ENCODE assay signal across 8 cellular contexts in the genomic region with DNA sequence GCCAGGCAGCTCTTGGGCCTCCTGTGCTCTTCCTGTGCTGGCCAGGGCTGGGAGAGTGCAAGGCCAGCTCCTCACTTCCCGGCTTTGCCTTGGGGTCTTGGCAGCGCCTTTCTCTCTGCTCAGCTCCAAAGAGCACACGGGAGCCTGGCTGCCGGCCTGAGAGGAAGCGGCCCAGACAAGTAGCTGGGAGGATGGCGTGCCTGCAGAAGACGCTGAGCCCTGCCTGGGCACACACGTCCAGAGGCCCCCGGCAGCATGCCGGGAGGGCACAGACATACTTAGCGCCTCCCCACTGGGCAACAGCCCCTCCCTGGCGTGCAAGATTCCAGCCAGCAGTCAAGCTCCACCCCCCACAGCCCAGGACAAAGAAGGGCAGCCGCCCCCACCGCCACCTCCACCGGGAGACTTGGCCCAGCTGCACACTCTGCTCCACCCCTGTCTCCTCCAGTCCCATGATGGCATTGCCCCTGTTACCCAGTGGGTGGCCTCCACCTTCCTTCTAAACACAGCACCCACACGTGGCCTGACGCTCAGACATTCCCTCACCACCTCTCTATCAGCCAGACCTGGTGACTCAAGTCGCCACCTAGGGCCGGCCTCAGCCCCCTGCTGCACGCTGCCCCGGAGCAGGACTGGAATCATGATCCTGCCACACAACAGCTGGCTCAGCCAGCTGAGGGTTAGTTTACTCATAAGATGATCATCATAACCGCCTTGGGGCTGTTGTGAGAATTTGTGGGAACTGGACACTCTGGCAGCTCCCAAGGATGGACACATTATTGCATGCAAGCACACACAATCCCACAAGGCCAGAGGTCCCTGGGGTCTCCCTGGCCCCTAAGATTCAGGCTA. TPM values are rescaled to one million over a fixed set of nuclear protein-coding genes. Genes with fewer than 3 reads are reported as not detected.
DNase-seq lines count a peak whose midpoint lies in the region; ATAC-seq lines count a peak whose summit lies in the region.

No MANE protein-coding gene starts in this region.

- H3K9me3 ChIP-seq in HUES48 (ENCODE audit: control insufficient read depth, insufficient read depth, low read length), result no peaks in the 10 kb centered on the region
- no peaks in the 10 kb centered on the region for H3K9me3 ChIP-seq in SJCRH30 (replicated peaks)

- ATAC-seq in left cardiac atrium, result peak; percentile 83 to 84
- ATAC-seq in GM21717 (IDR thresholded peaks at IDR 0.05; ENCODE audit: unreplicated experiment), result no peak

- intact Hi-C loops in left cardiac atrium (cut with DNase I), result loop anchor here in 1 of 2 donors (10.0 kb wide), 1 partner anchor 63 kb away; no protein-coding TSS in a partner anchor

- H3K27me3 ChIP-seq in HUES48 (ENCODE audit: control insufficient read depth, insufficient read depth, low read length), result no peaks in the 10 kb centered on the region
- no peaks in the 10 kb centered on the region for H3K27me3 ChIP-seq in SJCRH30

- DNase-seq in NCI-H1092 treated with DMSO at 0.1 percent for 48 hours (lab: John Stamatoyannopoulos, UW) (peak; percentile 23), NCI-H1092 (lab: John Stamatoyannopoulos, UW) (no peak), SJCRH30 (peak; percentile 95), amygdala (lab: John Stamatoyannopoulos, UW) (peak in 36 of 56 donors; percentile 7 to 79 (median 43)), left cardiac atrium (peak; percentile 83), pulmonary artery endothelial cell (ENCODE audit: low read depth, low spot score) (peak; percentile 47)

- H3K27ac ChIP-seq in HUES48 (ENCODE audit: low read depth, low read length), result peak overlapping the region; percentile 37
- peak overlapping the region; percentile 80 for H3K27ac ChIP-seq in SJCRH30

- H3K9ac ChIP-seq in HUES48 (ENCODE audit: low read depth, low read length), result peak overlapping the region; percentile 55

- H3K4me1 ChIP-seq in HUES48 (ENCODE audit: control insufficient read depth, insufficient read depth, low read length), result peaks cover 14% of the 10 kb centered on the region
- H3K4me1 ChIP-seq in SJCRH30, result peaks cover 24% of the 10 kb centered on the region

- H3K36me3 ChIP-seq in HUES48 (ENCODE audit: control insufficient read depth, insufficient read depth, low read length), result no peaks in the 10 kb centered on the region
- peaks cover 16% of the 10 kb centered on the region for H3K36me3 ChIP-seq in SJCRH30

- H3K4me3 ChIP-seq in HUES48 (ENCODE audit: low read depth, low read length) (peak overlapping the region; percentile 30; the same call in 1 of the 2 replicates), SJCRH30 (peak overlapping the region; percentile 59)

RNA-seq across cellular contexts. Expression of a gene that starts 12.4 kb away (rescaled TPM):
- 43.2 and 43.4 TPM in 2 replicates for total RNA-seq in SJCRH30 (2014; rRNA removed; shearing (Covaris generic))
- total RNA-seq in left cardiac atrium (100 to 1,000 TPM in 1 of 2 donors, 10 to 100 TPM in 1; 96.3 to 131 TPM), pulmonary artery endothelial cell (not detected in 2 replicates)

RNA-seq across cellular contexts. Expression of a gene that starts 23.2 kb away (rescaled TPM):
- 4.2 and 4.4 TPM in 2 replicates for total RNA-seq in SJCRH30 (2014; rRNA removed; shearing (Covaris generic))
- total RNA-seq in left cardiac atrium (100 to 1,000 TPM; 106 to 151 TPM), pulmonary artery endothelial cell (0.26 and 0.88 TPM in 2 replicates)

RNA-seq across cellular contexts. Expression of a gene that starts 27.7 kb away (rescaled TPM):
- total RNA-seq in SJCRH30 (2014; rRNA removed; shearing (Covaris generic)), result 32.1 TPM in 2 replicates
- total RNA-seq in left cardiac atrium, result 10 to 100 TPM; 35.8 to 43.4 TPM
- total RNA-seq in pulmonary artery endothelial cell, result 29.7 and 43.8 TPM in 2 replicates

RNA-seq across cellular contexts. Expression of a gene that starts 48.2 kb away (rescaled TPM):
- 2.4 and 3.1 TPM in 2 replicates for total RNA-seq in SJCRH30 (2014; rRNA removed; shearing (Covaris generic))
- total RNA-seq in left cardiac atrium (1 to 10 TPM; 1.6 to 2.1 TPM), pulmonary artery endothelial cell (4.1 and 4.5 TPM in 2 replicates)

Comparison
In these comparisons a context has a peak if more than half of its experiments do, and no peak if none do; other contexts are left out.
1. RNA of a gene that starts 12.4 kb away (total RNA-seq): 96.3 to 131 TPM in left cardiac atrium and 43.2 to 43.4 TPM in SJCRH30; not detected in pulmonary artery endothelial cell; every median in the first group is over 10 times any median in the second.
2. RNA of a gene that starts 23.2 kb away (total RNA-seq): 106 to 151 TPM in left cardiac atrium; 4.2 to 4.4 TPM in SJCRH30 and 0.26 to 0.88 TPM in pulmonary artery endothelial cell; every median in the first group is over 10 times any median in the second.